Comparison of ENCODE assay signal across 8 cellular contexts in the genomic region with DNA sequence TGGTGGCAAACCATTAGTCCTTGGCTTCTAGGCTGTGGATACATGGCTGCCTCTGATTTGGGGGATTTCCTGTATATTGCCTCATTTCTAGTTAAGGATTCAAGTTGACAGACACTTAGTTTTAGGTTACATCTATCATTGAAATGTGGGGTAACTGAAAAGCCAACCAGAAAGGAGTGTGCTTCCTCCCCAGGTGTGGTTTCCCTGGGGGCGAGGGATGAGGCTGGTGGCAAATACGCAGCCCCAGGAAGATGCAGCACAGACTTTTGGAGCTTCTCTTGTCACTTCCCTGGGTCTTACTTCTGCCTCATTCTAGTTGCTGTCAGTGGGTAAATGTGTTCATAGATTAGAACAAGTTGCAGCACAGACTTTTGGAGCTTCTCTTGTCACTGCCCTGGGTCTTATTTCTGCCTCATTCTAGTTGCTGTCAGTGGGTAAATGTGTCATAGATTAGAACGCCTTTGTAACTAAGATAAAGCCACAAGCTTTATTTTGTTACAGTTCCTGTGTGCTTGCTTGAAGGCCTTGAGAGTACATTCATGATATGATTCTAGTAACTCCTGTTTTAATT.
A peak's percentile ranks its signal among the peaks of the same experiment; 100 is the strongest.
DNase-seq lines count a peak whose midpoint lies in the region; ATAC-seq lines count a peak whose summit lies in the region.

No MANE protein-coding gene starts in this region.

- H3K27ac Mint-ChIP-seq in stimulated activated naive CD8-positive, alpha-beta T cell treated with anti-CD3 and anti-CD28 coated beads, Interleukin-15, Interleukin-2, amounts not matched to agents 100 ng/mL and 50 ng/mL, for 24 hours, result peak overlapping the region; percentile 99

- peak overlapping the region; percentile 70 for H3K4me3 Mint-ChIP-seq in stimulated activated naive CD8-positive, alpha-beta T cell treated with anti-CD3 and anti-CD28 coated beads, Interleukin-15, Interleukin-2, amounts not matched to agents 100 ng/mL and 50 ng/mL, for 24 hours

- intact Hi-C loops in Right ventricle myocardium superior (cut with DNase I), result no loop called here

- H3K9me3 Mint-ChIP-seq in stimulated activated naive CD8-positive, alpha-beta T cell treated with anti-CD3 and anti-CD28 coated beads, Interleukin-15, Interleukin-2, amounts not matched to agents 100 ng/mL and 50 ng/mL, for 24 hours, result peaks cover 5% of the 10 kb centered on the region

- H3K27me3 Mint-ChIP-seq in stimulated activated naive CD8-positive, alpha-beta T cell treated with anti-CD3 and anti-CD28 coated beads, Interleukin-15, Interleukin-2, amounts not matched to agents 100 ng/mL and 50 ng/mL, for 24 hours, result no peaks in the 10 kb centered on the region

- peaks cover 81% of the 10 kb centered on the region for H3K4me1 Mint-ChIP-seq in stimulated activated naive CD8-positive, alpha-beta T cell treated with anti-CD3 and anti-CD28 coated beads, Interleukin-15, Interleukin-2, amounts not matched to agents 100 ng/mL and 50 ng/mL, for 24 hours (ENCODE audit: low read depth)

- peaks cover 4% of the 10 kb centered on the region for H3K9me3 ChIP-seq in KOPT-K1 (ENCODE audit: insufficient read depth, low read length, poor library complexity, severe bottlenecking)

- H3K36me3 Mint-ChIP-seq in stimulated activated naive CD8-positive, alpha-beta T cell treated with anti-CD3 and anti-CD28 coated beads, Interleukin-15, Interleukin-2, amounts not matched to agents 100 ng/mL and 50 ng/mL, for 24 hours (ENCODE audit: low read depth), result peaks cover 23% of the 10 kb centered on the region

- DNase-seq in activated CD8-positive, alpha-beta memory T cell treated with anti-CD3 and anti-CD28 coated beads, Interleukin-2, amount 50 U/mL, for 48 hours, result peak; percentile 80
- DNase-seq in Right ventricle myocardium superior (no peak), NCI-H2227 (lab: John Stamatoyannopoulos, UW; ENCODE audit: unreplicated experiment) (no peak), cerebellar nuclear complex (lab: John Stamatoyannopoulos, UW) (no peak), NCI-H1436 treated with DMSO at 0.1 percent for 48 hours (lab: John Stamatoyannopoulos, UW) (no peak)

- ATAC-seq in Right ventricle myocardium superior (ENCODE audit: poor library complexity) (peak; percentile 48), HG02870 (IDR thresholded peaks at IDR 0.05; ENCODE audit: unreplicated experiment) (no peak)

- H3K36me3 ChIP-seq in KOPT-K1 (ENCODE audit: insufficient read depth, low read length), result peaks cover 8% of the 10 kb centered on the region; the same call in 1 of the 2 replicates

- peak overlapping the region; percentile 76 for H3K27ac ChIP-seq in KOPT-K1 (ENCODE audit: low read depth, low read length, poor library complexity, severe bottlenecking)
